Comparison of ENCODE assay signal across 20 cellular contexts in the genomic region with DNA sequence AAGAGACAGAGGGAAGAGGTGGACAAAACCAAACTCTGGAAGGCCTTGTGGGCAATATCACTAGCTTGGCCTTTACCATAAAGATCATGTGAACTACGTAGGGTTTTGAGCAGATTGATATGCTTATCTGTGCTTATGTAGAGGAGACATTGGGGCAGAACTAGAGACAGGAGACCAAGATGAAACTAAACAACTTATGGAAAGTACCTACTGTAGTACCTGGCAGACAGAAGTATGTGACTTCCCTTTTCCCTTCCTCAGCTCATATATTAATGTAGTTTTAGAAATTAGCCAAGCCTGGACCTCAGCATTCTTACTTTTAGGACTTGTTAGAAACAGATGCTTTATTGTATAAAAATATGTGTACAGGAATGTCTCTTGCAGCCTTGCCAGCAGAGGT. TPM values are rescaled to one million over a fixed set of nuclear protein-coding genes. Genes with fewer than 3 reads are reported as not detected.
DNase-seq lines count a peak whose midpoint lies in the region; ATAC-seq and TF ChIP-seq lines count a peak whose summit lies in the region.
"Had no signal": no experiment of that assay in that cellular context is flagged by ENCODE, and none has a peak within 500 bp of the region (broad histone marks: within the 10 kb centered on the region; RNA-seq: fewer than 3 reads in every experiment).

No MANE protein-coding gene starts in this region.

- in situ Hi-C loops in IMR-90 (cut with MboI; ENCODE audit: low sequenced_read_pairs): no loop called here

- H3K23ac ChIP-seq in IMR-90 (ENCODE audit: low read depth, low read length) (no peak overlapping the region), neuronal stem cell (ENCODE audit: low read depth, low read length, poor library complexity) (no peak overlapping the region)

- BruUV-seq in IMR-90 (replicated peaks; lab: Mats Ljungman, UMichigan): no TSS peak

- no peak overlapping the region for H2BK12ac ChIP-seq in neuronal stem cell (ENCODE audit: low read length)

- H3K4ac ChIP-seq in IMR-90 (ENCODE audit: low read depth, low read length) (no peak overlapping the region), neuronal stem cell (ENCODE audit: low read length) (no peak overlapping the region)

- no peaks in the 10 kb centered on the region; a peak in 1 of 4 replicates for H3K79me1 ChIP-seq in IMR-90 (ENCODE audit: low read depth in 1 of 2, low read length in 2 of 2)
- no peaks in the 10 kb centered on the region for H3K79me1 ChIP-seq in neuronal stem cell (ENCODE audit: low read depth, low read length)

- H3K56ac ChIP-seq in IMR-90 (ENCODE audit: extremely low read depth, insufficient read depth, low read length): no peak overlapping the region

- no peak overlapping the region for H4K5ac ChIP-seq in IMR-90 (ENCODE audit: low read depth, low read length)

- ATAC-seq in activated naive CD8-positive, alpha-beta T cell treated with anti-CD3 and anti-CD28 coated beads, Interleukin-2, amount 10 ng/mL, durations not matched to agents 7 days and 5 days (ENCODE audit: low read depth): no peak
- ATAC-seq in HG02610 (IDR thresholded peaks at IDR 0.05; ENCODE audit: unreplicated experiment): peak; percentile 83
- no peak for ATAC-seq in IMR-90 (ENCODE audit: low read depth)
- ATAC-seq: right cardiac atrium had no signal

- H3K9ac ChIP-seq in IMR-90 (ENCODE audit: low read depth, low read length) (no peak overlapping the region), neuronal stem cell (ENCODE audit: low read depth, low read length, poor library complexity) (no peak overlapping the region)

- H3K4me3 ChIP-seq in IMR-90 (ENCODE audit: insufficient read depth, low read depth, low read length) (no peak overlapping the region), spleen (no peak overlapping the region), neuronal stem cell (ENCODE audit: low read length in 2 of 2) (no peak overlapping the region)
- H3K4me3 ChIP-seq: adrenal gland, heart left ventricle had no signal

- H3K27ac Mint-ChIP-seq in activated naive CD8-positive, alpha-beta T cell treated with anti-CD3 and anti-CD28 coated beads, Interleukin-2, amount 10 ng/mL, durations not matched to agents 7 days and 5 days: peak overlapping the region; percentile 28
- no peak overlapping the region for H3K27ac Mint-ChIP-seq in activated naive CD8-positive, alpha-beta T cell treated with anti-CD3 and anti-CD28 coated beads for 36 hours

- H3K27me3 Mint-ChIP-seq in activated naive CD8-positive, alpha-beta T cell treated with anti-CD3 and anti-CD28 coated beads, Interleukin-2, amount 10 ng/mL, durations not matched to agents 7 days and 5 days: peaks cover 38% of the 10 kb centered on the region
- peaks cover 9% of the 10 kb centered on the region for H3K27me3 Mint-ChIP-seq in activated naive CD8-positive, alpha-beta T cell treated with anti-CD3 and anti-CD28 coated beads for 36 hours

- no peak overlapping the region for H3K4me3 Mint-ChIP-seq in activated naive CD8-positive, alpha-beta T cell treated with anti-CD3 and anti-CD28 coated beads, Interleukin-2, amount 10 ng/mL, durations not matched to agents 7 days and 5 days
- H3K4me3 Mint-ChIP-seq in activated naive CD8-positive, alpha-beta T cell treated with anti-CD3 and anti-CD28 coated beads for 36 hours: no peak overlapping the region

- H2BK20ac ChIP-seq in IMR-90 (ENCODE audit: low read depth, low read length): no peak overlapping the region

- no peak for TF ChIP-seq POLR2A in IMR-90 (IDR thresholded peaks at IDR 0.05; ENCODE audit: low read depth, low read length)
- TF ChIP-seq POLR2A in spleen (IDR thresholded peaks at IDR 0.05): no peak

- H2AFZ ChIP-seq in IMR-90 (replicated peaks; ENCODE audit: low read length, poor library complexity): no peak overlapping the region
- H2AFZ ChIP-seq in neuronal stem cell (ENCODE audit: low read length): no peak overlapping the region

- H3K27me3 ChIP-seq in IMR-90 (ENCODE audit: control insufficient read depth, insufficient read depth, low read length) (no peaks in the 10 kb centered on the region), spleen (replicated peaks in 1 of 7) (no peaks in the 10 kb centered on the region), neuronal stem cell (ENCODE audit: control insufficient read depth in 3 of 3, insufficient read depth in 3 of 3, low read depth in 1 of 3, low read length in 3 of 3) (no peaks in the 10 kb centered on the region)
- H3K27me3 ChIP-seq: adrenal gland, heart left ventricle had no signal

- H3K4me2 ChIP-seq in IMR-90 (ENCODE audit: low read depth, low read length) (no peak overlapping the region), neuronal stem cell (ENCODE audit: insufficient read depth, low read length, poor library complexity, severe bottlenecking) (no peak overlapping the region)

- intact Hi-C loops in IMR-90 (cut with micrococcal nuclease) (no loop called here), spleen (cut with DNase I; ENCODE audit: low total_unique reads) (no loop called here)

- H2BK5ac ChIP-seq in IMR-90 (ENCODE audit: low read depth, low read length, poor library complexity, severe bottlenecking): no peak overlapping the region
- H2BK5ac ChIP-seq in neuronal stem cell (ENCODE audit: low read length): no peak overlapping the region

- H2BK120ac ChIP-seq in IMR-90 (ENCODE audit: low read depth, low read length): no peak overlapping the region
- H2BK120ac ChIP-seq in neuronal stem cell (ENCODE audit: low read depth, low read length): no peak overlapping the region

- H3K27ac ChIP-seq in IMR-90 (ENCODE audit: insufficient read depth, low read length) (no peak overlapping the region), spleen (peak overlapping the region; percentile 22 to 82 (median 48)), neuronal stem cell (replicated peaks; ENCODE audit: low read length) (no peak overlapping the region)
- H3K27ac ChIP-seq: 22Rv1, adrenal gland had no signal

- peaks cover 4% of the 10 kb centered on the region for H3K36me3 Mint-ChIP-seq in activated naive CD8-positive, alpha-beta T cell treated with anti-CD3 and anti-CD28 coated beads, Interleukin-2, amount 10 ng/mL, durations not matched to agents 7 days and 5 days
- H3K36me3 Mint-ChIP-seq in activated naive CD8-positive, alpha-beta T cell treated with anti-CD3 and anti-CD28 coated beads for 36 hours: no peaks in the 10 kb centered on the region

- H4K8ac ChIP-seq in IMR-90 (ENCODE audit: low read depth in 2 of 2, low read length in 2 of 2): no peak overlapping the region
- H4K8ac ChIP-seq in neuronal stem cell (ENCODE audit: low read depth, low read length): no peak overlapping the region

- peaks cover 3% of the 10 kb centered on the region for H3K9me3 Mint-ChIP-seq in activated naive CD8-positive, alpha-beta T cell treated with anti-CD3 and anti-CD28 coated beads, Interleukin-2, amount 10 ng/mL, durations not matched to agents 7 days and 5 days
- H3K9me3 Mint-ChIP-seq in activated naive CD8-positive, alpha-beta T cell treated with anti-CD3 and anti-CD28 coated beads for 36 hours: no peaks in the 10 kb centered on the region

- H2AK9ac ChIP-seq in IMR-90 (replicated peaks; ENCODE audit: low read depth, low read length, poor library complexity): no peak overlapping the region

- CTCF ChIA-PET in IMR-90 (lab: Yijun Ruan, JAX): interaction anchor here (0.7 kb wide), 1 partner anchor 74 kb away, joined by 3 read pairs; no protein-coding TSS in a partner anchor

- H3K18ac ChIP-seq in IMR-90 (ENCODE audit: low read depth, low read length) (no peak overlapping the region), neuronal stem cell (ENCODE audit: low read length) (no peak overlapping the region)

- no peak overlapping the region for H3K14ac ChIP-seq in IMR-90 (replicated peaks; ENCODE audit: low read depth, low read length)
- H3K14ac ChIP-seq in neuronal stem cell (ENCODE audit: low read length): no peak overlapping the region

- H3K9me3 ChIP-seq in IMR-90 (ENCODE audit: control insufficient read depth, insufficient read depth, low read length) (no peaks in the 10 kb centered on the region), spleen (no peaks in the 10 kb centered on the region), neuronal stem cell (replicated peaks in 1 of 2; ENCODE audit: control insufficient read depth in 2 of 2, insufficient read depth in 1 of 2, low read depth in 1 of 2, low read length in 2 of 2) (no peaks in the 10 kb centered on the region)
- H3K9me3 ChIP-seq: adrenal gland, Caco-2, heart left ventricle had no signal

- no peaks in the 10 kb centered on the region for H3K9me1 ChIP-seq in IMR-90 (ENCODE audit: insufficient read depth, low read length)

- no peaks in the 10 kb centered on the region for H3K36me3 ChIP-seq in IMR-90 (ENCODE audit: control insufficient read depth, insufficient read depth, low read length)
- H3K36me3 ChIP-seq in spleen: no peaks in the 10 kb centered on the region
- no peaks in the 10 kb centered on the region for H3K36me3 ChIP-seq in neuronal stem cell (replicated peaks in 1 of 2; ENCODE audit: control insufficient read depth in 2 of 2, insufficient read depth in 2 of 2, low read length in 2 of 2)
- H3K36me3 ChIP-seq: adrenal gland, heart left ventricle had no signal

- TF ChIP-seq RAD21 in IMR-90 (IDR thresholded peaks at IDR 0.05; ENCODE audit: low read length): no peak

- no CpG with 5 or more reads among the region's 1 CpG for WGBS in IMR-90 (ENCODE audit: extremely low coverage in 2 of 2, insufficient read length in 1 of 2), 2 experiments
- 55 to 79% (median 68%) methylated on average over 1 of the region's 1 CpG for WGBS in spleen, 5 donors
- no CpG with 5 or more reads among the region's 1 CpG for WGBS in neuronal stem cell (ENCODE audit: extremely low coverage in 2 of 2, insufficient read length in 2 of 2, insufficient replicate concordance in 1 of 2), 2 donors

- H4K91ac ChIP-seq in IMR-90 (ENCODE audit: insufficient read depth, low read depth, low read length) (no peak overlapping the region), neuronal stem cell (ENCODE audit: low read depth, low read length, poor library complexity) (no peak overlapping the region)

- H2AK5ac ChIP-seq in IMR-90 (ENCODE audit: low read depth, low read length) (no peak overlapping the region), neuronal stem cell (ENCODE audit: low read depth, low read length) (no peak overlapping the region)

- H3K4me1 Mint-ChIP-seq in activated naive CD8-positive, alpha-beta T cell treated with anti-CD3 and anti-CD28 coated beads, Interleukin-2, amount 10 ng/mL, durations not matched to agents 7 days and 5 days: peaks cover 3% of the 10 kb centered on the region
- no peaks in the 10 kb centered on the region for H3K4me1 Mint-ChIP-seq in activated naive CD8-positive, alpha-beta T cell treated with anti-CD3 and anti-CD28 coated beads for 36 hours

- H3K4me1 ChIP-seq in IMR-90 (ENCODE audit: control insufficient read depth, insufficient read depth, low read length) (peaks cover 6% of the 10 kb centered on the region), spleen (peaks cover 0 to 23% (median 0%) of the 10 kb centered on the region in 6 donors), neuronal stem cell (ENCODE audit: control insufficient read depth in 2 of 2, insufficient read depth in 1 of 2, low read depth in 1 of 2, low read length in 2 of 2) (peaks cover 0 to 6% of the 10 kb centered on the region in 2 donors)
- H3K4me1 ChIP-seq: adrenal gland, Caco-2 had no signal

- POLR2A ChIA-PET in activated naive CD8-positive, alpha-beta T cell treated with anti-CD3 and anti-CD28 coated beads, Interleukin-2, amount 10 ng/mL, durations not matched to agents 7 days and 5 days (lab: Charles Lee): no interaction called here
- POLR2A ChIA-PET in IMR-90 (lab: Charles Lee; ENCODE audit: unreplicated experiment): no interaction called here

- dilution Hi-C loops in IMR-90 (cut with HindIII; ENCODE audit: low sequenced_read_pairs, unreplicated experiment): no loop called here

- no peaks in the 10 kb centered on the region for H4K20me1 ChIP-seq in IMR-90 (ENCODE audit: insufficient read depth, low read length)

- H2BK15ac ChIP-seq in IMR-90 (ENCODE audit: low read depth, low read length) (peak overlapping the region; percentile 86; the same call in 1 of the 3 replicates), neuronal stem cell (ENCODE audit: low read length) (no peak overlapping the region)

- no peak for DNase-seq in activated naive CD8-positive, alpha-beta T cell treated with anti-CD3 and anti-CD28 coated beads, Interleukin-2, amount 10 ng/mL, durations not matched to agents 7 days and 5 days
- DNase-seq in activated naive CD8-positive, alpha-beta T cell treated with anti-CD3 and anti-CD28 coated beads for 36 hours: no peak
- no peak for DNase-seq in IMR-90
- DNase-seq in spleen: no peak
- DNase-seq in neuronal stem cell (ENCODE audit: low spot score): no peak
- no peak for DNase-seq in NCI-H2107 (lab: John Stamatoyannopoulos, UW)
- no peak for DNase-seq in OCI-M2 (lab: John Stamatoyannopoulos, UW; ENCODE audit: unreplicated experiment)
- DNase-seq: activated CD4-positive, alpha-beta T cell treated with anti-CD3 and anti-CD28 coated beads for 48 hours; adrenal gland; AML-193; Caco-2; heart left ventricle; NCI-H1105; NCI-H2081 treated with DMSO at 0.1 percent for 48 hours; NCI-H510A treated with DMSO at 0.1 percent for 48 hours; occipital lobe; right cardiac atrium had no signal

- TF ChIP-seq CTCF in IMR-90 (conservative IDR thresholded peaks at IDR 0.05; ENCODE audit: low read depth, low read length) (no peak), spleen (IDR thresholded peaks at IDR 0.05 in 8 of 11, conservative IDR thresholded peaks at IDR 0.05 in 3 of 11) (no peak)

RNA-seq across cellular contexts. Expression of gene IL6, which starts 14.0 kb away (rescaled TPM):
- under 1 TPM; 0.64 to 0.99 TPM for total RNA-seq in activated naive CD8-positive, alpha-beta T cell treated with anti-CD3 and anti-CD28 coated beads, Interleukin-2, amount 10 ng/mL, durations not matched to agents 7 days and 5 days
- total RNA-seq in activated naive CD8-positive, alpha-beta T cell treated with anti-CD3 and anti-CD28 coated beads for 36 hours: under 1 TPM in 1 of 2 experiments, not detected in 1; 0.60 TPM
- 15.2 and 18.3 TPM in 2 replicates for total RNA-seq in IMR-90 (2012; rRNA removed)
- 45.2 and 50.8 TPM in 2 replicates for polyA plus RNA-seq in IMR-90 (2012; rRNA removed)
- polyA plus RNA-seq in IMR-90 (2012; cell fraction: cytosol; rRNA removed): 52.3 and 73.8 TPM in 2 replicates
- polyA plus RNA-seq in IMR-90 (2012; cell fraction: nucleus; rRNA removed; ENCODE audit: low replicate concordance): 136 and 310 TPM in 2 replicates
- 10 to 100 TPM in 1 of 7 donors, 1 to 10 TPM in 6; 1.8 to 11.8 (median 3.9) TPM for total RNA-seq in spleen
- polyA plus RNA-seq in spleen: 1 to 10 TPM; 3.5 to 7.8 (median 5.4) TPM
- 0.15 TPM for polyA plus RNA-seq in neuronal stem cell (2013, experiment 1 of 2)
- polyA plus RNA-seq in neuronal stem cell (2013, experiment 2 of 2): 0.03 TPM
- total RNA-seq: Caco-2, liver, occipital lobe had no signal

Comparison
In these comparisons a context has a peak if more than half of its experiments do, and no peak if none do; other contexts are left out.
1. H3K27ac ChIP-seq: peak in spleen (8 of 8); none in IMR-90 (single experiment) and neuronal stem cell (single experiment).